ENCODE assay signal across 2 cellular contexts in genomic region chr13:84903391-84903790, GRCh38.
TF ChIP-seq lines count a peak whose summit lies in the region.

No MANE protein-coding gene starts in this region.

TF ChIP-seq in HepG2, 621 proteins besides CTCF, POLR2A, EP300 and RAD21 (continued from another document):
- TF ChIP-seq HNRNPLL (IDR thresholded peaks at IDR 0.05; ENCODE audit: low read depth, low read length, poor library complexity, severe bottlenecking): no peak

TF ChIP-seq in SK-N-SH, 30 proteins besides CTCF, POLR2A, EP300 and RAD21 (continued from another document):
- TF ChIP-seq GATA2 (CRISPR knock-in tag; IDR thresholded peaks at IDR 0.05) (0 out of 2 replicates have a peak, but pooled peaks have one; percentile 31), TCF12 (IDR thresholded peaks at IDR 0.05) (peak; percentile 64), RCOR1 (IDR thresholded peaks at IDR 0.05; ENCODE audit: low read length) (0 out of 2 replicates have a peak, but pooled peaks have one; percentile 20)
- TF ChIP-seq, protein P1, sequence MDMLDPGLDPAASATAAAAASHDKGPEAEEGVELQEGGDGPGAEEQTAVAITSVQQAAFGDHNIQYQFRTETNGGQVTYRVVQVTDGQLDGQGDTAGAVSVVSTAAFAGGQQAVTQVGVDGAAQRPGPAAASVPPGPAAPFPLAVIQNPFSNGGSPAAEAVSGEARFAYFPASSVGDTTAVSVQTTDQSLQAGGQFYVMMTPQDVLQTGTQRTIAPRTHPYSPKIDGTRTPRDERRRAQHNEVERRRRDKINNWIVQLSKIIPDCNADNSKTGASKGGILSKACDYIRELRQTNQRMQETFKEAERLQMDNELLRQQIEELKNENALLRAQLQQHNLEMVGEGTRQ (IDR thresholded peaks at IDR 0.05; ENCODE audit: borderline replicate concordance, low read depth, low read length): no peak
- TF ChIP-seq, protein P2, sequence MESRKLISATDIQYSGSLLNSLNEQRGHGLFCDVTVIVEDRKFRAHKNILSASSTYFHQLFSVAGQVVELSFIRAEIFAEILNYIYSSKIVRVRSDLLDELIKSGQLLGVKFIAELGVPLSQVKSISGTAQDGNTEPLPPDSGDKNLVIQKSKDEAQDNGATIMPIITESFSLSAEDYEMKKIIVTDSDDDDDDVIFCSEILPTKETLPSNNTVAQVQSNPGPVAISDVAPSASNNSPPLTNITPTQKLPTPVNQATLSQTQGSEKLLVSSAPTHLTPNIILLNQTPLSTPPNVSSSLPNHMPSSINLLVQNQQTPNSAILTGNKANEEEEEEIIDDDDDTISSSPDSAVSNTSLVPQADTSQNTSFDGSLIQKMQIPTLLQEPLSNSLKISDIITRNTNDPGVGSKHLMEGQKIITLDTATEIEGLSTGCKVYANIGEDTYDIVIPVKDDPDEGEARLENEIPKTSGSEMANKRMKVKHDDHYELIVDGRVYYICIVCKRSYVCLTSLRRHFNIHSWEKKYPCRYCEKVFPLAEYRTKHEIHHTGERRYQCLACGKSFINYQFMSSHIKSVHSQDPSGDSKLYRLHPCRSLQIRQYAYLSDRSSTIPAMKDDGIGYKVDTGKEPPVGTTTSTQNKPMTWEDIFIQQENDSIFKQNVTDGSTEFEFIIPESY (IDR thresholded peaks at IDR 0.05; ENCODE audit: borderline replicate concordance, low read depth): no peak
